In the genomic region with DNA sequence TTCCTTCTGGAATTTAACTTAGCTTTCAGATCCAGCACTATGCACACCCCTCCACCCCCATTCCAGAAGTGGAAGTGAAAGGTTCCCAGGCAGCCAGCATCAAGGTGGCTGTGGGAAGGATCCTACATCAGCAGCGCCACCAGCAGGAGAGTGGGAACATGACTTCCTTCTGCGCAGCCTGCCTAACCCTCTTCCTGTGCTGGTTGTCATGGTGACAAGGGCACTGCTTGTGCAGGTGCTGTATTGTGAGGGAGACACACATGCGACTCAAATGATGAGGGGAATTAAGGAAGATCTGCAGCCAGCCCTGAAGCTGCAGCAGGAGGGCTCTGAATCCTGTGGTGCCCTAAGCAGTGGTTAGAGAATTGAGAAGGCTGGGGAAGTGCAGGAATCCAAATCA, we compare ENCODE assay signal across 10 cellular contexts.
DNase-seq lines count a peak whose midpoint lies in the region; ATAC-seq and TF ChIP-seq lines count a peak whose summit lies in the region.
"Had no signal": no experiment of that assay in that cellular context is flagged by ENCODE, and none has a peak within 500 bp of the region (broad histone marks: within the 10 kb centered on the region; RNA-seq: fewer than 3 reads in every experiment).

No MANE protein-coding gene starts in this region.

- H3K9me3 Mint-ChIP-seq in nephron progenitor cell: no peaks in the 10 kb centered on the region

- TF ChIP-seq CTCF in GM12873 (IDR thresholded peaks at IDR 0.05; ENCODE audit: insufficient read depth, low read depth, low read length, missing control alignments): peak; percentile 41
- TF ChIP-seq CTCF in nephron progenitor cell (IDR thresholded peaks at IDR 0.05): peak; percentile 54

- H3K4me1 Mint-ChIP-seq in nephron progenitor cell: peaks cover 10% of the 10 kb centered on the region

- ATAC-seq in HG03095 (IDR thresholded peaks at IDR 0.05; ENCODE audit: unreplicated experiment): no peak

- no peak overlapping the region for H3K4me3 Mint-ChIP-seq in nephron progenitor cell
- H3K4me3 Mint-ChIP-seq: activated naive CD4-positive, alpha-beta T cell treated with anti-CD3 and anti-CD28 coated beads for 36 hours had no signal

- DNase-seq in NCI-H1436 (lab: John Stamatoyannopoulos, UW): peak; percentile 71
- peak in 51 of 58 donors; percentile 2 to 78 (median 29) for DNase-seq in anterior cingulate cortex (lab: John Stamatoyannopoulos, UW)
- DNase-seq in nephron progenitor cell: peak; percentile 71
- no peak for DNase-seq in GOT3 (lab: John Stamatoyannopoulos, UW)
- DNase-seq in activated effector memory CD4-positive, alpha-beta T cell treated with Interleukin-2 at 50 U/mL for 16 hours: no peak
- DNase-seq in NCI-H446 treated with DMSO at 0.1 percent for 48 hours (lab: John Stamatoyannopoulos, UW): no peak
- DNase-seq: activated naive CD4-positive, alpha-beta T cell treated with anti-CD3 and anti-CD28 coated beads for 36 hours; T-helper 9 cell had no signal

- H3K27ac Mint-ChIP-seq in nephron progenitor cell: peak overlapping the region; percentile 82
- H3K27ac Mint-ChIP-seq: activated naive CD4-positive, alpha-beta T cell treated with anti-CD3 and anti-CD28 coated beads for 36 hours had no signal

- H3K36me3 Mint-ChIP-seq in nephron progenitor cell (ENCODE audit: low read depth): no peaks in the 10 kb centered on the region

- no peaks in the 10 kb centered on the region for H3K27me3 Mint-ChIP-seq in nephron progenitor cell (ENCODE audit: low read depth, poor library complexity)

Comparison
In these comparisons a context has a peak if more than half of its experiments do, and no peak if none do; other contexts are left out.
1. DNase-seq: peak in NCI-H1436 (single experiment), anterior cingulate cortex (51 of 58) and nephron progenitor cell (single experiment); none in GOT3 (single experiment), activated effector memory CD4-positive, alpha-beta T cell treated with Interleukin-2 at 50 U/mL for 16 hours (single experiment) and NCI-H446 treated with DMSO at 0.1 percent for 48 hours (single experiment).